Comparison of ENCODE assay signal across 9 cellular contexts in genomic region chr15:88246666-88247446, GRCh38. TPM values are rescaled to one million over a fixed set of nuclear protein-coding genes. Genes with fewer than 3 reads are reported as not detected.
A peak's percentile ranks its signal among the peaks of the same experiment; 100 is the strongest.
DNase-seq lines count a peak whose midpoint lies in the region; ATAC-seq and TF ChIP-seq lines count a peak whose summit lies in the region.
"Had no signal": no experiment of that assay in that cellular context is flagged by ENCODE, and none has a peak within 500 bp of the region (broad histone marks: within the 10 kb centered on the region; RNA-seq: fewer than 3 reads in every experiment).

No MANE protein-coding gene starts in this region.

- intact Hi-C loops in head of caudate nucleus (cut with DNase I), result loop anchor here (10.0 kb wide), 1 partner anchor 122 kb away; no protein-coding TSS in a partner anchor
- intact Hi-C loops in posterior cingulate gyrus (cut with DNase I), result loop anchor here (5.0 kb wide), 1 partner anchor 1330 kb away; no protein-coding TSS in a partner anchor

- CTCF ChIA-PET in activated naive CD4-positive, alpha-beta T cell treated with anti-CD3 and anti-CD28 coated beads, Interleukin-2, amount 10 ng/mL, durations not matched to agents 7 days and 5 days (lab: Charles Lee), result interaction anchor here (0.5 to 7.4 kb wide), 13 partner anchors 8 to 1758 kb away, joined by 3 to 105 read pairs (median 4); no protein-coding TSS in a partner anchor

- peak; percentile 96 for ATAC-seq in SK-N-SH treated with all-trans-retinoic acid at 6 μM for 48 hours

- peaks cover 41% of the 10 kb centered on the region for H3K27me3 Mint-ChIP-seq in activated naive CD4-positive, alpha-beta T cell treated with anti-CD3 and anti-CD28 coated beads, Interleukin-2, amount 10 ng/mL, durations not matched to agents 7 days and 5 days

- peaks cover 2% of the 10 kb centered on the region for H3K4me1 Mint-ChIP-seq in activated naive CD4-positive, alpha-beta T cell treated with anti-CD3 and anti-CD28 coated beads, Interleukin-2, amount 10 ng/mL, durations not matched to agents 7 days and 5 days

- H3K9me3 Mint-ChIP-seq in activated naive CD4-positive, alpha-beta T cell treated with anti-CD3 and anti-CD28 coated beads, Interleukin-2, amount 10 ng/mL, durations not matched to agents 7 days and 5 days, result no peaks in the 10 kb centered on the region

- TF ChIP-seq CTCF in LNCaP clone FGC (IDR thresholded peaks at IDR 0.05; ENCODE audit: control insufficient read depth, extremely low read depth, insufficient read depth), result peak; percentile 99

- no peak overlapping the region for H3K4me3 ChIP-seq in LNCaP clone FGC (ENCODE audit: low read depth, low read length)

- H3K36me3 Mint-ChIP-seq in activated naive CD4-positive, alpha-beta T cell treated with anti-CD3 and anti-CD28 coated beads, Interleukin-2, amount 10 ng/mL, durations not matched to agents 7 days and 5 days, result no peaks in the 10 kb centered on the region

- no peak overlapping the region for H3K27ac Mint-ChIP-seq in activated naive CD4-positive, alpha-beta T cell treated with anti-CD3 and anti-CD28 coated beads, Interleukin-2, amount 10 ng/mL, durations not matched to agents 7 days and 5 days

- DNase-seq in GDM1 (lab: John Stamatoyannopoulos, UW) (peak; percentile 46), H4 (ENCODE audit: low spot score) (peak; percentile 71), LNCaP clone FGC (ENCODE audit: low read depth) (no peak), head of caudate nucleus (peak; percentile 60 to 94 (median 84)), posterior cingulate gyrus (peak; percentile 61 to 97 (median 82)), ureter (ENCODE audit: low spot score) (peak; percentile 77)
- peak; percentile 76 for DNase-seq in activated naive CD4-positive, alpha-beta T cell treated with anti-CD3 and anti-CD28 coated beads, Interleukin-2, amount 10 ng/mL, durations not matched to agents 7 days and 5 days

- no peak overlapping the region for H3K4me3 Mint-ChIP-seq in activated naive CD4-positive, alpha-beta T cell treated with anti-CD3 and anti-CD28 coated beads, Interleukin-2, amount 10 ng/mL, durations not matched to agents 7 days and 5 days

TF ChIP-seq in SK-N-SH treated with all-trans-retinoic acid at 6 μM for 48 hours, 23 proteins besides CTCF, POLR2A, EP300 and RAD21:
- TF ChIP-seq PPARA (CRISPR knock-in tag; IDR thresholded peaks at IDR 0.05; ENCODE audit: borderline replicate concordance) (no peak), SNAI2 (CRISPR knock-in tag; IDR thresholded peaks at IDR 0.05) (no peak), RARB (CRISPR knock-in tag; IDR thresholded peaks at IDR 0.05) (no peak), TSHZ2 (CRISPR knock-in tag; IDR thresholded peaks at IDR 0.05) (no peak), CSRNP3 (CRISPR knock-in tag; IDR thresholded peaks at IDR 0.05) (no peak), ZNF70 (CRISPR knock-in tag; IDR thresholded peaks at IDR 0.05) (no peak), PATZ1 (CRISPR knock-in tag; IDR thresholded peaks at IDR 0.05; ENCODE audit: borderline replicate concordance) (no peak), ZFP30 (CRISPR knock-in tag; IDR thresholded peaks at IDR 0.05) (no peak), ESRRG (CRISPR knock-in tag; IDR thresholded peaks at IDR 0.05) (no peak), POU6F1 (CRISPR knock-in tag; IDR thresholded peaks at IDR 0.05; ENCODE audit: borderline replicate concordance, low read depth) (no peak), ZNF565 (CRISPR knock-in tag; conservative IDR thresholded peaks at IDR 0.05; ENCODE audit: low read depth) (no peak), BACH2 (CRISPR knock-in tag; IDR thresholded peaks at IDR 0.05; ENCODE audit: borderline replicate concordance) (no peak), ZNF8 (CRISPR knock-in tag; IDR thresholded peaks at IDR 0.05) (no peak), ZFP3 (CRISPR knock-in tag; IDR thresholded peaks at IDR 0.05) (no peak), TCF4 (CRISPR knock-in tag; IDR thresholded peaks at IDR 0.05; ENCODE audit: borderline replicate concordance) (no peak), TOX (CRISPR knock-in tag; IDR thresholded peaks at IDR 0.05; ENCODE audit: borderline replicate concordance) (no peak), CSDC2 (CRISPR knock-in tag; IDR thresholded peaks at IDR 0.05) (no peak), ARNTL (CRISPR knock-in tag; IDR thresholded peaks at IDR 0.05; ENCODE audit: borderline replicate concordance, low read depth) (no peak)

RNA-seq across cellular contexts. Expression of gene NTRK3, which starts 9.7 kb away (rescaled TPM):
- 0.04 TPM in 1 of 2 replicates, not detected in the other for total RNA-seq in H4 (2014; rRNA removed; shearing (Covaris generic))
- 11.8 TPM for total RNA-seq in ureter
- total RNA-seq: pulmonary artery endothelial cell had no signal

Comparison
In these comparisons a context has a peak if more than half of its experiments do, and no peak if none do; other contexts are left out.
1. RNA of gene NTRK3, which starts 9.7 kb away (total RNA-seq): 11.8 TPM in ureter (single experiment); 0.04 TPM in H4; every median in the first group is over 10 times any median in the second.